In the genomic region with DNA sequence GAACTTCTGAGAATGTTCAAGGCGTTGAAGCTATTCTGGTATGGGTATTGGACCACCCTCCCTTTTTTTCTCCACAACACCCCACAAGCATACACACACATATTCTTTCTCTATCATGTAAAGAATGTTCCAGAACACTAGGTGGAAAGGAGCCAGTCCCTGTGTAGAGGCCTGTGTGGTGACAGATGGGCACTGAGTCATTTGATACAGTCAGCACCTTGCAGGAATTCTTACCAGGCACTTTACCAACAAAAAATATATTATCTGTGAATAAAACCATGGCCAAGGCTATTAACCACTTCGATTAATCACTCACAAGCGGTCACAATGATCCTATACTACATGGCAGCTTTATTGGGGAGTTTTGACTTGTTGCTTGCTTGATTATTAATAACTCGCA, we compare ENCODE assay signal across 14 cellular contexts.
"Had no signal": no experiment of that assay in that cellular context is flagged by ENCODE, and none has a peak within 500 bp of the region (broad histone marks: within the 10 kb centered on the region; RNA-seq: fewer than 3 reads in every experiment).

No MANE protein-coding gene starts in this region.

- H3K4me3 ChIP-seq: heart left ventricle, lung, psoas muscle, right lobe of liver, stomach, thoracic aorta had no signal

- H3K27me3 ChIP-seq: heart left ventricle, right lobe of liver had no signal

- H3K9me3 ChIP-seq: heart left ventricle, psoas muscle, right lobe of liver, stomach, thoracic aorta had no signal

- H3K36me3 ChIP-seq: heart left ventricle, right lobe of liver, stomach, thoracic aorta had no signal

- ATAC-seq: activated naive CD4-positive, alpha-beta T cell treated with anti-CD3 and anti-CD28 coated beads, Interleukin-2, amount 50 U/mL, for 72 hours; activated T-cell treated with anti-CD3 and anti-CD28 coated beads, Interleukin-2, amount 50 U/mL, for 72 hours; heart left ventricle; psoas muscle; right lobe of liver had no signal

- DNase-seq: activated B cell treated with CpG ODN at 0.5 μM for 24 hours; activated CD4-positive, alpha-beta T cell treated with anti-CD3 and anti-CD28 coated beads, Interleukin-2, amount 10 ng/mL, durations not matched to agents 7 days and 5 days; activated CD8-positive, alpha-beta memory T cell treated with anti-CD3 and anti-CD28 coated beads, Interleukin-2, amount 50 U/mL, for 48 hours; activated gamma-delta T cell; activated T-cell treated with anti-CD3 and anti-CD28 coated beads, Interleukin-2, amount 50 U/mL, for 72 hours; effector CD8-positive, alpha-beta T cell; heart left ventricle; midbrain; psoas muscle; right lobe of liver; stomach had no signal

- H3K4me1 ChIP-seq: heart left ventricle, psoas muscle, right lobe of liver, stomach had no signal

- H3K27ac ChIP-seq: heart left ventricle, psoas muscle, right lobe of liver, stomach, thoracic aorta had no signal
